ENCODE assay signal across 12 cellular contexts in genomic region chr3:152256829-152257228, GRCh38. TPM values are rescaled to one million over a fixed set of nuclear protein-coding genes. Genes with fewer than 3 reads are reported as not detected.
DNase-seq lines count a peak whose midpoint lies in the region; ATAC-seq and TF ChIP-seq lines count a peak whose summit lies in the region.
"Had no signal": no experiment of that assay in that cellular context is flagged by ENCODE, and none has a peak within 500 bp of the region (broad histone marks: within the 10 kb centered on the region; RNA-seq: fewer than 3 reads in every experiment).

No MANE protein-coding gene starts in this region.

- no peaks in the 10 kb centered on the region for H3K9me2 ChIP-seq in DOHH2 (replicated peaks; ENCODE audit: control insufficient read depth, low read length)

- H3K4me1 ChIP-seq in DOHH2 (ENCODE audit: control insufficient read depth, low read length) (peaks cover 81% of the 10 kb centered on the region), Peyer's patch (peaks cover 0 to 43% (median 14%) of the 10 kb centered on the region in 4 donors)
- H3K4me1 ChIP-seq in effector memory CD4-positive, alpha-beta T cell (ENCODE audit: control insufficient read depth, insufficient read depth, low read length, poor library complexity, severe bottlenecking) = peaks cover 54% of the 10 kb centered on the region

- H3K4me2 ChIP-seq in DOHH2 (ENCODE audit: low read length) = peak overlapping the region; percentile 73

- no peak for TF ChIP-seq POLR2A in Peyer's patch (IDR thresholded peaks at IDR 0.05)

- H3K36me3 Mint-ChIP-seq in stimulated activated naive B cell treated with anti-CD40 and anti-IgM and Interleukin-4, amounts not matched to agents 10 μg/mL and 1 μg/mL and 100 μg/mL, for 72 hours = peaks cover 12 to 21% of the 10 kb centered on the region in 2 donors

- H3K4me3 ChIP-seq in DOHH2 (ENCODE audit: low read length) (peak overlapping the region; percentile 62), Peyer's patch (no peak overlapping the region)
- H3K4me3 ChIP-seq in effector memory CD4-positive, alpha-beta T cell (ENCODE audit: insufficient read depth, low read depth, low read length, poor library complexity, severe bottlenecking) = peak overlapping the region; percentile 8
- H3K4me3 ChIP-seq: suprapubic skin had no signal

- peaks cover 95% of the 10 kb centered on the region for H3K79me2 ChIP-seq in DOHH2 (ENCODE audit: control insufficient read depth, low read length)

- H3K27ac Mint-ChIP-seq in stimulated activated naive B cell treated with anti-CD40 and anti-IgM and Interleukin-4, amounts not matched to agents 10 μg/mL and 1 μg/mL and 100 μg/mL, for 72 hours = peak overlapping the region; percentile 85

- no peaks in the 10 kb centered on the region for H3K27me3 Mint-ChIP-seq in stimulated activated naive B cell treated with anti-CD40 and anti-IgM and Interleukin-4, amounts not matched to agents 10 μg/mL and 1 μg/mL and 100 μg/mL, for 72 hours

- peaks cover 39% of the 10 kb centered on the region for H3F3A ChIP-seq in DOHH2 (ENCODE audit: control insufficient read depth, insufficient read depth)

- H3K27me3 ChIP-seq in DOHH2 (ENCODE audit: control insufficient read depth, low read length) (no peaks in the 10 kb centered on the region), Peyer's patch (no peaks in the 10 kb centered on the region)
- no peaks in the 10 kb centered on the region for H3K27me3 ChIP-seq in effector memory CD4-positive, alpha-beta T cell (replicated peaks; ENCODE audit: control insufficient read depth, insufficient read depth, low read length, poor library complexity, severe bottlenecking)
- H3K27me3 ChIP-seq: suprapubic skin had no signal

- ATAC-seq in stimulated activated naive B cell treated with anti-CD40 and anti-IgM and Interleukin-4, amounts not matched to agents 10 μg/mL and 1 μg/mL and 100 μg/mL, for 72 hours (replicated peaks) = no peak
- ATAC-seq in HG02610 (IDR thresholded peaks at IDR 0.05; ENCODE audit: unreplicated experiment) (no peak), SK-N-SH treated with all-trans-retinoic acid at 6 μM for 48 hours (no peak)

- no peaks in the 10 kb centered on the region for H4K20me1 ChIP-seq in DOHH2 (ENCODE audit: control insufficient read depth, insufficient read depth, low read depth, low read length)

- DNase-seq in Peyer's patch (no peak), activated gamma-delta T cell treated with Interleukin-2 at 50 U/mL for 16 hours (no peak)
- DNase-seq in effector memory CD4-positive, alpha-beta T cell = no peak
- DNase-seq in stimulated activated naive B cell treated with anti-CD40 and anti-IgM and Interleukin-4, amounts not matched to agents 10 μg/mL and 1 μg/mL and 100 μg/mL, for 72 hours = no peak
- DNase-seq: GOT3, NCI-H1092 treated with DMSO at 0.1 percent for 48 hours, NCI-H446, T1000 had no signal

- H3K27ac ChIP-seq in DOHH2 (ENCODE audit: low read depth, low read length) (peak overlapping the region; percentile 87), Peyer's patch (peak overlapping the region; percentile 55 to 71 (median 62))
- H3K27ac ChIP-seq in effector memory CD4-positive, alpha-beta T cell (ENCODE audit: insufficient read depth, low read length, poor library complexity, severe bottlenecking) = peak overlapping the region; percentile 86

- H3K9me3 ChIP-seq in DOHH2 (ENCODE audit: control insufficient read depth, insufficient read depth, low read length) = peaks cover under 1% of the 10 kb centered on the region; the same call in 1 of the 2 replicates
- H3K9me3 ChIP-seq in Peyer's patch = no peaks in the 10 kb centered on the region
- H3K9me3 ChIP-seq in effector memory CD4-positive, alpha-beta T cell (ENCODE audit: control insufficient read depth, low read length) = no peaks in the 10 kb centered on the region
- H3K9me3 ChIP-seq: suprapubic skin had no signal

- no peak for TF ChIP-seq CTCF in DOHH2 (IDR thresholded peaks at IDR 0.05; ENCODE audit: low read depth, low read length, poor library complexity, severe bottlenecking)
- TF ChIP-seq CTCF in Peyer's patch (IDR thresholded peaks at IDR 0.05) = no peak

- peak overlapping the region; percentile 22 to 64 for H3K4me3 Mint-ChIP-seq in stimulated activated naive B cell treated with anti-CD40 and anti-IgM and Interleukin-4, amounts not matched to agents 10 μg/mL and 1 μg/mL and 100 μg/mL, for 72 hours

- H3K36me3 ChIP-seq in DOHH2 (ENCODE audit: control insufficient read depth, low read length) = peaks cover 27% of the 10 kb centered on the region
- H3K36me3 ChIP-seq in Peyer's patch = no peaks in the 10 kb centered on the region
- no peaks in the 10 kb centered on the region for H3K36me3 ChIP-seq in effector memory CD4-positive, alpha-beta T cell (ENCODE audit: control insufficient read depth, insufficient read depth, low read length)
- H3K36me3 ChIP-seq: suprapubic skin had no signal

- peaks cover 43 to 87% of the 10 kb centered on the region in 2 donors for H3K4me1 Mint-ChIP-seq in stimulated activated naive B cell treated with anti-CD40 and anti-IgM and Interleukin-4, amounts not matched to agents 10 μg/mL and 1 μg/mL and 100 μg/mL, for 72 hours

- H3K9me3 Mint-ChIP-seq in stimulated activated naive B cell treated with anti-CD40 and anti-IgM and Interleukin-4, amounts not matched to agents 10 μg/mL and 1 μg/mL and 100 μg/mL, for 72 hours = peaks cover under 1 to 1% of the 10 kb centered on the region in 2 donors

TF ChIP-seq in SK-N-SH treated with all-trans-retinoic acid at 6 μM for 48 hours, 23 proteins besides CTCF, POLR2A, EP300 and RAD21 (continues in another document):
- TF ChIP-seq PATZ1 (CRISPR knock-in tag; IDR thresholded peaks at IDR 0.05; ENCODE audit: borderline replicate concordance) (no peak), TCF4 (CRISPR knock-in tag; IDR thresholded peaks at IDR 0.05; ENCODE audit: borderline replicate concordance) (no peak), ZNF8 (CRISPR knock-in tag; IDR thresholded peaks at IDR 0.05) (no peak), PPARA (CRISPR knock-in tag; IDR thresholded peaks at IDR 0.05; ENCODE audit: borderline replicate concordance) (no peak), SNAI2 (CRISPR knock-in tag; IDR thresholded peaks at IDR 0.05) (no peak)
- TF ChIP-seq, protein P1, sequence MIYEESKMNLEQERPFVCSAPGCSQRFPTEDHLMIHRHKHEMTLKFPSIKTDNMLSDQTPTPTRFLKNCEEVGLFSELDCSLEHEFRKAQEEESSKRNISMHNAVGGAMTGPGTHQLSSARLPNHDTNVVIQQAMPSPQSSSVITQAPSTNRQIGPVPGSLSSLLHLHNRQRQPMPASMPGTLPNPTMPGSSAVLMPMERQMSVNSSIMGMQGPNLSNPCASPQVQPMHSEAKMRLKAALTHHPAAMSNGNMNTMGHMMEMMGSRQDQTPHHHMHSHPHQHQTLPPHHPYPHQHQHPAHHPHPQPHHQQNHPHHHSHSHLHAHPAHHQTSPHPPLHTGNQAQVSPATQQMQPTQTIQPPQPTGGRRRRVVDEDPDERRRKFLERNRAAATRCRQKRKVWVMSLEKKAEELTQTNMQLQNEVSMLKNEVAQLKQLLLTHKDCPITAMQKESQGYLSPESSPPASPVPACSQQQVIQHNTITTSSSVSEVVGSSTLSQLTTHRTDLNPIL (CRISPR knock-in tag; IDR thresholded peaks at IDR 0.05; ENCODE audit: low read depth) = no peak
- TF ChIP-seq, protein P2, sequence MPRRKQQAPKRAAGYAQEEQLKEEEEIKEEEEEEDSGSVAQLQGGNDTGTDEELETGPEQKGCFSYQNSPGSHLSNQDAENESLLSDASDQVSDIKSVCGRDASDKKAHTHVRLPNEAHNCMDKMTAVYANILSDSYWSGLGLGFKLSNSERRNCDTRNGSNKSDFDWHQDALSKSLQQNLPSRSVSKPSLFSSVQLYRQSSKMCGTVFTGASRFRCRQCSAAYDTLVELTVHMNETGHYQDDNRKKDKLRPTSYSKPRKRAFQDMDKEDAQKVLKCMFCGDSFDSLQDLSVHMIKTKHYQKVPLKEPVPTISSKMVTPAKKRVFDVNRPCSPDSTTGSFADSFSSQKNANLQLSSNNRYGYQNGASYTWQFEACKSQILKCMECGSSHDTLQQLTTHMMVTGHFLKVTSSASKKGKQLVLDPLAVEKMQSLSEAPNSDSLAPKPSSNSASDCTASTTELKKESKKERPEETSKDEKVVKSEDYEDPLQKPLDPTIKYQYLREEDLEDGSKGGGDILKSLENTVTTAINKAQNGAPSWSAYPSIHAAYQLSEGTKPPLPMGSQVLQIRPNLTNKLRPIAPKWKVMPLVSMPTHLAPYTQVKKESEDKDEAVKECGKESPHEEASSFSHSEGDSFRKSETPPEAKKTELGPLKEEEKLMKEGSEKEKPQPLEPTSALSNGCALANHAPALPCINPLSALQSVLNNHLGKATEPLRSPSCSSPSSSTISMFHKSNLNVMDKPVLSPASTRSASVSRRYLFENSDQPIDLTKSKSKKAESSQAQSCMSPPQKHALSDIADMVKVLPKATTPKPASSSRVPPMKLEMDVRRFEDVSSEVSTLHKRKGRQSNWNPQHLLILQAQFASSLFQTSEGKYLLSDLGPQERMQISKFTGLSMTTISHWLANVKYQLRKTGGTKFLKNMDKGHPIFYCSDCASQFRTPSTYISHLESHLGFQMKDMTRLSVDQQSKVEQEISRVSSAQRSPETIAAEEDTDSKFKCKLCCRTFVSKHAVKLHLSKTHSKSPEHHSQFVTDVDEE (CRISPR knock-in tag; IDR thresholded peaks at IDR 0.05) = no peak

RNA-seq across cellular contexts. Expression of gene MBNL1, which starts 11.9 kb away (rescaled TPM):
- 100 to 1,000 TPM; 261 to 429 (median 389) TPM for total RNA-seq in Peyer's patch

Comparison
In these comparisons a context has a peak if more than half of its experiments do, and no peak if none do; other contexts are left out.
1. H3K4me3 ChIP-seq: peak in DOHH2 (single experiment) and effector memory CD4-positive, alpha-beta T cell (single experiment); none in Peyer's patch (0 of 4).
2. Peak in every context shown above with its lines, with median percentiles within 50 percentile points of each other: H3K27ac ChIP-seq.